ENCODE assay signal across 14 cellular contexts in the genomic region with DNA sequence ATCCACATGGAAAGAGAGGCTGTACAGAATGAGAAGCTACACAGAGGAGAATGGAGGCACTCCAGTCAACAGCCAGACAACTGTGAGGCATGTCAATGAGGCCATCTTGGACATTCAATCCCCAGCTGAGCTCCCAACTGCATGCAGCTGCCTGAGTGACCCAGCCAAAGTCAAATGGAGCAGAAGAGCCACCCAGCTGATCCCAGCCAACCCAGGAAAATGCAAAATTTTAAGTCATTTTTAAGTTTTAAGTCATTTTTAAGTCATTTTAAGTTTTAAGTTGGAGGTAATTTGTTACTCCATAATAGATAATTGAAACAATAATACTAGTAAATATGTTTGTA.
DNase-seq lines count a peak whose midpoint lies in the region; ATAC-seq, FAIRE-seq and TF ChIP-seq lines count a peak whose summit lies in the region.
"Had no signal": no experiment of that assay in that cellular context is flagged by ENCODE, and none has a peak within 500 bp of the region (broad histone marks: within the 10 kb centered on the region; RNA-seq: fewer than 3 reads in every experiment).

No MANE protein-coding gene starts in this region.

- H3K9ac ChIP-seq in GM23248, result no peak overlapping the region

- ATAC-seq in naive thymus-derived CD8-positive, alpha-beta T cell, result no peak
- no peak for ATAC-seq in HG03460 (IDR thresholded peaks at IDR 0.05; ENCODE audit: unreplicated experiment)

- peaks cover 72% of the 10 kb centered on the region for H3F3A ChIP-seq in GM23248 (ENCODE audit: insufficient read depth)

- H3K4me1 ChIP-seq in ACC112 (ENCODE audit: control insufficient read depth, insufficient read depth, low read length, unreplicated experiment), result peaks cover 68% of the 10 kb centered on the region
- peaks cover 72% of the 10 kb centered on the region for H3K4me1 ChIP-seq in GM23248 (ENCODE audit: insufficient read depth)

- H3K27me3 Mint-ChIP-seq in activated naive CD8-positive, alpha-beta T cell, result no peaks in the 10 kb centered on the region
- no peaks in the 10 kb centered on the region for H3K27me3 Mint-ChIP-seq in naive thymus-derived CD8-positive, alpha-beta T cell
- H3K27me3 Mint-ChIP-seq: stimulated activated naive CD8-positive, alpha-beta T cell treated with anti-CD3 and anti-CD28 coated beads, Interleukin-15, amount 100 ng/mL, for 72 hours had no signal

- peaks cover 17% of the 10 kb centered on the region for H3K36me3 Mint-ChIP-seq in activated naive CD8-positive, alpha-beta T cell
- H3K36me3 Mint-ChIP-seq in naive thymus-derived CD8-positive, alpha-beta T cell, result peaks cover 6 to 9% (median 8%) of the 10 kb centered on the region in 3 donors

- peaks cover 16% of the 10 kb centered on the region for H3K36me3 ChIP-seq in ACC112 (ENCODE audit: insufficient read depth, low read length)
- H3K36me3 ChIP-seq in GM23248 (ENCODE audit: low read depth), result peaks cover 15% of the 10 kb centered on the region; the same call in 1 of the 2 replicates
- H3K36me3 ChIP-seq: HAP-1, Peyer's patch had no signal

- no peak overlapping the region for H3K4me2 ChIP-seq in GM23248 (ENCODE audit: unreplicated experiment)

- peaks cover 78% of the 10 kb centered on the region for H3K4me1 Mint-ChIP-seq in activated naive CD8-positive, alpha-beta T cell (ENCODE audit: low read depth)
- peaks cover 28 to 80% (median 66%) of the 10 kb centered on the region in 4 donors for H3K4me1 Mint-ChIP-seq in naive thymus-derived CD8-positive, alpha-beta T cell

- H3K9me3 Mint-ChIP-seq in activated naive CD8-positive, alpha-beta T cell (ENCODE audit: low read depth), result no peaks in the 10 kb centered on the region
- H3K9me3 Mint-ChIP-seq in naive thymus-derived CD8-positive, alpha-beta T cell, result peaks cover 0 to 11% (median 0%) of the 10 kb centered on the region in 9 donors

- POLR2A ChIA-PET in naive thymus-derived CD8-positive, alpha-beta T cell (lab: Charles Lee), result interaction anchor here (2.1 to 4.9 kb wide), 4 partner anchors 18 to 63 kb away, joined by 6 to 59 read pairs (median 22); a partner anchor contains a TSS

- H3K79me2 ChIP-seq in ACC112 (ENCODE audit: control insufficient read depth, insufficient read depth, low read length, unreplicated experiment), result peaks cover 52% of the 10 kb centered on the region
- peaks cover 93% of the 10 kb centered on the region for H3K79me2 ChIP-seq in GM23248 (ENCODE audit: insufficient read depth)

- H3K9me3 ChIP-seq in GM23248 (ENCODE audit: low read depth), result no peaks in the 10 kb centered on the region
- H3K9me3 ChIP-seq: HAP-1 had no signal

- no peak for FAIRE-seq in D721Med (lab: Jason Lieb, UNC)

- H2AFZ ChIP-seq in ACC112 (ENCODE audit: low read length, unreplicated experiment), result no peak overlapping the region
- no peak overlapping the region for H2AFZ ChIP-seq in GM23248

- H3K4me3 ChIP-seq in ACC112 (ENCODE audit: low read depth, low read length) (no peak overlapping the region), GM23248 (no peak overlapping the region)
- H3K4me3 ChIP-seq: HAP-1, Peyer's patch had no signal

- H4K20me1 ChIP-seq in GM23248 (ENCODE audit: insufficient read depth), result no peaks in the 10 kb centered on the region

- no peak overlapping the region for H3K4me3 Mint-ChIP-seq in activated naive CD8-positive, alpha-beta T cell
- H3K4me3 Mint-ChIP-seq in naive thymus-derived CD8-positive, alpha-beta T cell, result no peak overlapping the region
- H3K4me3 Mint-ChIP-seq: activated CD4-positive, alpha-beta memory T cell treated with anti-CD3 and anti-CD28 coated beads, Interleukin-2, amount 10 ng/mL, durations not matched to agents 7 days and 5 days; stimulated activated naive CD8-positive, alpha-beta T cell treated with anti-CD3 and anti-CD28 coated beads, Interleukin-15, amount 100 ng/mL, for 72 hours had no signal

- DNase-seq in GM23248, result no peak
- no peak for DNase-seq in naive thymus-derived CD8-positive, alpha-beta T cell
- no peak for DNase-seq in NCI-H1092 (lab: John Stamatoyannopoulos, UW)
- DNase-seq in D721Med (ENCODE audit: insufficient read length, low spot score), result no peak
- DNase-seq in stimulated activated CD4-positive, alpha-beta T cell treated with anti-CD3 and anti-CD28 coated beads, Interleukin-4, amount 100 ng/mL, for 4 hours, result no peak
- DNase-seq: activated CD4-positive, alpha-beta memory T cell treated with anti-CD3 and anti-CD28 coated beads, Interleukin-2, amount 10 ng/mL, durations not matched to agents 7 days and 5 days; dermis blood vessel endothelial cell; Peyer's patch; stimulated activated naive CD8-positive, alpha-beta T cell treated with anti-CD3 and anti-CD28 coated beads, Interleukin-15, amount 100 ng/mL, for 72 hours had no signal

- in situ Hi-C loops in GM23248 (cut with MboI), result no loop called here

- H3K27ac ChIP-seq in ACC112 (ENCODE audit: low read depth, low read length) (peak overlapping the region; percentile 89), GM23248 (peak overlapping the region; percentile 17; the same call in 1 of the 2 replicates)
- H3K27ac ChIP-seq: Peyer's patch had no signal

- H3K27ac Mint-ChIP-seq in activated naive CD8-positive, alpha-beta T cell, result peak overlapping the region; percentile 80
- peak overlapping the region; percentile 80 to 97 (median 88) for H3K27ac Mint-ChIP-seq in naive thymus-derived CD8-positive, alpha-beta T cell
- H3K27ac Mint-ChIP-seq: activated CD4-positive, alpha-beta memory T cell treated with anti-CD3 and anti-CD28 coated beads, Interleukin-2, amount 10 ng/mL, durations not matched to agents 7 days and 5 days; activated T-helper 2 cell treated with anti-CD3 and anti-CD28 coated beads, Interferon-gamma antibody, Interleukin-2, Interleukin-4, amounts not matched to agents 10 μg/mL and 5 μg/mL and 100 μg/mL, durations not matched to agents 14 hours and 24 hours and 36 hours had no signal

- TF ChIP-seq CTCF in D721Med (IDR thresholded peaks at IDR 0.05; ENCODE audit: insufficient read depth, missing control alignments), result no peak

- no peaks in the 10 kb centered on the region for H3K9me2 ChIP-seq in GM23248 (ENCODE audit: insufficient read depth)

- H3K27me3 ChIP-seq in ACC112 (ENCODE audit: insufficient read depth, low read length) (no peaks in the 10 kb centered on the region), GM23248 (replicated peaks; ENCODE audit: insufficient read depth) (no peaks in the 10 kb centered on the region)
- H3K27me3 ChIP-seq: Peyer's patch had no signal
